Comparison of ENCODE assay signal across 8 cellular contexts in genomic region chr2:38960609-38961320, GRCh38.
DNase-seq lines count a peak whose midpoint lies in the region; ATAC-seq and TF ChIP-seq lines count a peak whose summit lies in the region.

No MANE protein-coding gene starts in this region.

- H3K4me3 Mint-ChIP-seq in CD14-positive monocyte (peak overlapping the region; percentile 64 to 70), nephron progenitor cell (no peak overlapping the region)

- H3K27me3 Mint-ChIP-seq in CD14-positive monocyte (ENCODE audit: low read depth in 3 of 3) = peaks cover 3 to 31% (median 20%) of the 10 kb centered on the region in 3 donors
- peaks cover 3% of the 10 kb centered on the region for H3K27me3 Mint-ChIP-seq in nephron progenitor cell (ENCODE audit: low read depth, poor library complexity)

- no peak for TF ChIP-seq CTCF in CD14-positive monocyte (IDR thresholded peaks at IDR 0.05)
- TF ChIP-seq CTCF in nephron progenitor cell (IDR thresholded peaks at IDR 0.05) = no peak
- TF ChIP-seq CTCF in GM20000 (IDR thresholded peaks at IDR 0.05; ENCODE audit: extremely low read depth, missing control alignments) = no peak

- H3K4me1 Mint-ChIP-seq in CD14-positive monocyte (peaks cover 8% of the 10 kb centered on the region), nephron progenitor cell (peaks cover 5% of the 10 kb centered on the region)

- H3K36me3 Mint-ChIP-seq in CD14-positive monocyte (peaks cover 0 to 2% of the 10 kb centered on the region in 2 donors), nephron progenitor cell (ENCODE audit: low read depth) (peaks cover 5% of the 10 kb centered on the region)

- no peak overlapping the region for H3K27ac ChIP-seq in ectodermal cell (ENCODE audit: insufficient read depth, low read depth, low read length, poor library complexity, severe bottlenecking)

- H3K9me3 ChIP-seq in ectodermal cell (ENCODE audit: control insufficient read depth, low read length) = no peaks in the 10 kb centered on the region

- H3K27ac Mint-ChIP-seq in CD14-positive monocyte (no peak overlapping the region), nephron progenitor cell (peak overlapping the region; percentile 51)

- peak overlapping the region; percentile 22 for H3K4me3 ChIP-seq in ectodermal cell (ENCODE audit: insufficient read depth, low read depth, low read length)

- ATAC-seq in HG02973 (IDR thresholded peaks at IDR 0.05; ENCODE audit: unreplicated experiment) (peak; percentile 29), GM21447 (IDR thresholded peaks at IDR 0.05; ENCODE audit: unreplicated experiment) (no peak)

- intact Hi-C loops in CD14-positive monocyte (cut with micrococcal nuclease) = no loop called here

- no peaks in the 10 kb centered on the region for H3K4me1 ChIP-seq in ectodermal cell (ENCODE audit: control insufficient read depth, insufficient read depth, low read length)

- H3K36me3 ChIP-seq in ectodermal cell (ENCODE audit: control insufficient read depth, insufficient read depth, low read length) = no peaks in the 10 kb centered on the region

- peaks cover 0 to 4% (median 2%) of the 10 kb centered on the region in 7 donors for H3K9me3 Mint-ChIP-seq in CD14-positive monocyte
- H3K9me3 Mint-ChIP-seq in nephron progenitor cell = peaks cover 6% of the 10 kb centered on the region

- no peak for DNase-seq in CD14-positive monocyte (ENCODE audit: low spot score)
- no peak for DNase-seq in nephron progenitor cell
- DNase-seq in GM19238 (ENCODE audit: insufficient read length, low spot score) = no peak
- DNase-seq in GM20000 (ENCODE audit: low spot score) = no peak
- DNase-seq in NCI-H1694 treated with DMSO at 0.1 percent for 48 hours (lab: John Stamatoyannopoulos, UW) = no peak

- WGBS in ectodermal cell, 2 experiments = 66 to 71% methylated on average over 34 of the region's 34 CpGs

- peaks cover 17% of the 10 kb centered on the region for H3K27me3 ChIP-seq in ectodermal cell (ENCODE audit: control insufficient read depth, insufficient read depth, low read length, poor library complexity, severe bottlenecking)
